ENCODE assay signal across 13 cellular contexts in the genomic region with DNA sequence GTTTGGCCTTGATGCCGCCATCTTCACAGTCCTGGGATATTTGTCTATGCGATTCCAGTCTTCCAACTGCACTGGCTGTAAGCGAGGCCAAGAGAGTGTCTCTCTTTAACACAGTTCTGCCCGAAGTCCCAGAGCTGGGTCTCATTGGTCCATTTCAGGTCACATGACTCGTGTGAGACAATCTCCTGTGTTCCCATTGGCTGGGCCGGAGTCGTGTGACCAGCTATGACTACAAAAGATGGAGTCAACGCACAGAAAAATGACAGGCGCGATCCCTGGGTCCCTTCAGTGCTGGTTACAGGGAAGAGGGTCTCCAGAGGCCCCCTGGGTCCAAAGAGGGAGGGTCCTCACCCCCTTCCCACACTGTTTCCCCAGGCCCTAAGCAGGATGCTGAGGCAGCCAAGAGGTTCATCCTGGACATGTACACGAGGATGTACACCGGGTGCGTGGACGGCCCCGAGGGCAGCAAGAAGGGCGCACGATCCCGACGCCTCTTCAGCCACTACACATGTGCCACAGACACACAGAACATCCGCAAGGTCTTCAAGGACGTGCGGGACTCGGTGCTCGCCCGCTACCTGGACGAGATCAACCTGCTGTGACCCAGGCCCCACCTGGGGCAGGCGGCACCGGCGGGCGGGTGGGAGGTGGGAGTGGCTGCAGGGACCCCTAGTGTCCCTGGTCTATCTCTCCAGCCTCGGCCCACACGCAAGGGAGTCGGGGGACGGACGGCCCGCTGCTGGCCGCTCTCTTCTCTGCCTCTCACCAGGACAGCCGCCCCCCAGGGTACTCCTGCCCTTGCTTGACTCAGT. TPM values are rescaled to one million over a fixed set of nuclear protein-coding genes. Genes with fewer than 3 reads are reported as not detected.
DNase-seq lines count a peak whose midpoint lies in the region; ATAC-seq and TF ChIP-seq lines count a peak whose summit lies in the region.
"Had no signal": no experiment of that assay in that cellular context is flagged by ENCODE, and none has a peak within 500 bp of the region (broad histone marks: within the 10 kb centered on the region; RNA-seq: fewer than 3 reads in every experiment).

No MANE protein-coding gene starts in this region.

- H3K9me3 ChIP-seq in neutrophil (no peaks in the 10 kb centered on the region), ascending aorta (no peaks in the 10 kb centered on the region)
- H3K9me3 ChIP-seq: colonic mucosa, gastroesophageal sphincter had no signal

- H3K4me1 Mint-ChIP-seq in activated T-cell treated with anti-CD3 and anti-CD28 coated beads, Interleukin-2, amount 50 U/mL, for 72 hours (ENCODE audit: low read depth), result peaks cover 33% of the 10 kb centered on the region
- H3K4me1 Mint-ChIP-seq in activated CD8-positive, alpha-beta T cell treated with anti-CD3 and anti-CD28 coated beads, Interleukin-2, amount 10 ng/mL, durations not matched to agents 7 days and 5 days (ENCODE audit: low read depth), result peaks cover 55% of the 10 kb centered on the region

- POLR2A ChIA-PET in activated CD8-positive, alpha-beta T cell treated with anti-CD3 and anti-CD28 coated beads, Interleukin-2, amount 10 ng/mL, durations not matched to agents 7 days and 5 days (lab: Charles Lee), result interaction anchor here (1.0 kb wide), 1 partner anchor 31 kb away, joined by 3 read pairs; no protein-coding TSS in a partner anchor

- peak in 1 of 2 donors; percentile 29 for DNase-seq in activated T-cell treated with anti-CD3 and anti-CD28 coated beads, Interleukin-2, amount 50 U/mL, for 72 hours
- DNase-seq in activated T-cell treated with anti-CD3 and anti-CD28 coated beads for 4 hours (no peak), LNCaP clone FGC (ENCODE audit: low read depth) (no peak), GM19238 (ENCODE audit: insufficient read length, low spot score) (no peak), ascending aorta (ENCODE audit: low spot score in 2 of 2) (no peak)
- peak; percentile 61 for DNase-seq in activated CD8-positive, alpha-beta T cell treated with anti-CD3 and anti-CD28 coated beads, Interleukin-2, amount 10 ng/mL, durations not matched to agents 7 days and 5 days
- no peak for DNase-seq in NK-92 treated with Interleukin-12 subunit alpha and Interleukin-12 subunit beta, amount 100 ng/mL, for 24 hours (lab: John Stamatoyannopoulos, UW)
- DNase-seq: NCI-H524 treated with DMSO at 0.1 percent for 48 hours had no signal

- CTCF ChIA-PET in activated CD8-positive, alpha-beta T cell treated with anti-CD3 and anti-CD28 coated beads, Interleukin-2, amount 10 ng/mL, durations not matched to agents 7 days and 5 days (lab: Charles Lee), result interaction anchor here (0.9 to 4.1 kb wide), 16 partner anchors 9 to 212 kb away, joined by 3 to 27 read pairs (median 4); no protein-coding TSS in a partner anchor

- peaks cover 19 to 26% of the 10 kb centered on the region in 2 donors for H3K36me3 Mint-ChIP-seq in activated T-cell treated with anti-CD3 and anti-CD28 coated beads, Interleukin-2, amount 50 U/mL, for 72 hours (ENCODE audit: insufficient read depth in 2 of 2)
- H3K36me3 Mint-ChIP-seq in activated CD8-positive, alpha-beta T cell treated with anti-CD3 and anti-CD28 coated beads, Interleukin-2, amount 10 ng/mL, durations not matched to agents 7 days and 5 days (ENCODE audit: low read depth), result peaks cover 76% of the 10 kb centered on the region

- TF ChIP-seq CTCF in LNCaP clone FGC (IDR thresholded peaks at IDR 0.05; ENCODE audit: control insufficient read depth, extremely low read depth, insufficient read depth) (0 out of 2 replicates have a peak, but pooled peaks have one; percentile 1), neutrophil (IDR thresholded peaks at IDR 0.05) (no peak), ascending aorta (IDR thresholded peaks at IDR 0.05) (no peak)

- H3K36me3 ChIP-seq in neutrophil, result peaks cover 21% of the 10 kb centered on the region
- H3K36me3 ChIP-seq in ascending aorta, result no peaks in the 10 kb centered on the region
- H3K36me3 ChIP-seq: colonic mucosa, gastroesophageal sphincter had no signal

- peaks cover 2 to 4% of the 10 kb centered on the region in 2 donors for H3K9me3 Mint-ChIP-seq in activated T-cell treated with anti-CD3 and anti-CD28 coated beads, Interleukin-2, amount 50 U/mL, for 72 hours
- H3K9me3 Mint-ChIP-seq in activated CD8-positive, alpha-beta T cell treated with anti-CD3 and anti-CD28 coated beads, Interleukin-2, amount 10 ng/mL, durations not matched to agents 7 days and 5 days (ENCODE audit: insufficient read depth), result peaks cover 9% of the 10 kb centered on the region
- H3K9me3 Mint-ChIP-seq: CD4-positive, alpha-beta T cell had no signal

- intact Hi-C loops in ascending aorta (cut with DNase I), result loop anchor here (2.0 to 5.0 kb wide), 4 partner anchors 34 to 274 kb away; no protein-coding TSS in a partner anchor

- H3K27me3 ChIP-seq in neutrophil, result no peaks in the 10 kb centered on the region
- no peaks in the 10 kb centered on the region for H3K27me3 ChIP-seq in ascending aorta
- H3K27me3 ChIP-seq: colonic mucosa had no signal

- H3K27me3 Mint-ChIP-seq in activated T-cell treated with anti-CD3 and anti-CD28 coated beads, Interleukin-2, amount 50 U/mL, for 72 hours (ENCODE audit: low read depth), result no peaks in the 10 kb centered on the region
- H3K27me3 Mint-ChIP-seq in activated CD8-positive, alpha-beta T cell treated with anti-CD3 and anti-CD28 coated beads, Interleukin-2, amount 10 ng/mL, durations not matched to agents 7 days and 5 days (ENCODE audit: low read depth), result no peaks in the 10 kb centered on the region
- H3K27me3 Mint-ChIP-seq: CD4-positive, alpha-beta T cell had no signal

- peaks cover 46 to 47% of the 10 kb centered on the region in 2 experiments for H3K4me1 ChIP-seq in neutrophil (ENCODE audit: control insufficient read depth in 1 of 2, insufficient read depth in 1 of 2, low read depth in 1 of 2, low read length in 1 of 2)
- no peaks in the 10 kb centered on the region for H3K4me1 ChIP-seq in ascending aorta
- H3K4me1 ChIP-seq: colonic mucosa had no signal

- ATAC-seq in activated T-cell treated with anti-CD3 and anti-CD28 coated beads, Interleukin-2, amount 50 U/mL, for 72 hours (replicated peaks in 1 of 2), result peak; percentile 14 to 27
- ATAC-seq in activated CD8-positive, alpha-beta T cell treated with anti-CD3 and anti-CD28 coated beads, Interleukin-2, amount 10 ng/mL, durations not matched to agents 7 days and 5 days, result no peak

- no peak overlapping the region for H3K27ac Mint-ChIP-seq in activated T-cell treated with anti-CD3 and anti-CD28 coated beads, Interleukin-2, amount 50 U/mL, for 72 hours
- peak overlapping the region; percentile 67 for H3K27ac Mint-ChIP-seq in activated CD8-positive, alpha-beta T cell treated with anti-CD3 and anti-CD28 coated beads, Interleukin-2, amount 10 ng/mL, durations not matched to agents 7 days and 5 days

- H3K4me3 Mint-ChIP-seq in activated T-cell treated with anti-CD3 and anti-CD28 coated beads, Interleukin-2, amount 50 U/mL, for 72 hours, result no peak overlapping the region
- no peak overlapping the region for H3K4me3 Mint-ChIP-seq in activated CD8-positive, alpha-beta T cell treated with anti-CD3 and anti-CD28 coated beads, Interleukin-2, amount 10 ng/mL, durations not matched to agents 7 days and 5 days
- H3K4me3 Mint-ChIP-seq: CD4-positive, alpha-beta T cell had no signal

- H3K4me3 ChIP-seq in LNCaP clone FGC (ENCODE audit: low read depth, low read length), result no peak overlapping the region
- peak overlapping the region in 1 of 2 experiments; percentile 54 for H3K4me3 ChIP-seq in neutrophil (ENCODE audit: low read depth in 1 of 2, low read length in 1 of 2)
- H3K4me3 ChIP-seq in ascending aorta, result no peak overlapping the region
- H3K4me3 ChIP-seq: colonic mucosa, gastroesophageal sphincter had no signal

- H3K27ac ChIP-seq in neutrophil, result peak overlapping the region; percentile 96
- H3K27ac ChIP-seq in ascending aorta, result no peak overlapping the region
- H3K27ac ChIP-seq: colonic mucosa, gastroesophageal sphincter had no signal

RNA-seq across cellular contexts. Expression of gene S1PR4, which starts 15.9 kb away (rescaled TPM):
- 10 to 100 TPM; 41.1 to 43.4 TPM for total RNA-seq in activated T-cell treated with anti-CD3 and anti-CD28 coated beads, Interleukin-2, amount 50 U/mL, for 72 hours
- 100 to 1,000 TPM; 140 TPM for total RNA-seq in activated CD8-positive, alpha-beta T cell treated with anti-CD3 and anti-CD28 coated beads, Interleukin-2, amount 10 ng/mL, durations not matched to agents 7 days and 5 days
- total RNA-seq in ascending aorta, result 4.9 TPM

RNA-seq across cellular contexts. Expression of gene NCLN, which starts 23.1 kb away (rescaled TPM):
- 10 to 100 TPM; 35.0 to 38.7 TPM for total RNA-seq in activated T-cell treated with anti-CD3 and anti-CD28 coated beads, Interleukin-2, amount 50 U/mL, for 72 hours
- total RNA-seq in activated CD8-positive, alpha-beta T cell treated with anti-CD3 and anti-CD28 coated beads, Interleukin-2, amount 10 ng/mL, durations not matched to agents 7 days and 5 days, result 10 to 100 TPM; 66.3 to 67.3 TPM
- total RNA-seq in ascending aorta, result 118 TPM

RNA-seq across cellular contexts. Expression of gene GNA15, which starts 26.8 kb away (rescaled TPM):
- total RNA-seq in activated T-cell treated with anti-CD3 and anti-CD28 coated beads, Interleukin-2, amount 50 U/mL, for 72 hours, result 10 to 100 TPM; 32.8 to 66.5 TPM
- total RNA-seq in activated CD8-positive, alpha-beta T cell treated with anti-CD3 and anti-CD28 coated beads, Interleukin-2, amount 10 ng/mL, durations not matched to agents 7 days and 5 days, result 10 to 100 TPM; 23.8 to 24.5 TPM
- total RNA-seq in ascending aorta, result 7.1 TPM
- total RNA-seq: renal cortical epithelial cell had no signal
